Comparison of ENCODE assay signal across 9 cellular contexts in genomic region chr1:24966724-24967346, GRCh38. TPM values are rescaled to one million over a fixed set of nuclear protein-coding genes. Genes with fewer than 3 reads are reported as not detected.
DNase-seq lines count a peak whose midpoint lies in the region; ATAC-seq and TF ChIP-seq lines count a peak whose summit lies in the region.
"Had no signal": no experiment of that assay in that cellular context is flagged by ENCODE, and none has a peak within 500 bp of the region (broad histone marks: within the 10 kb centered on the region; RNA-seq: fewer than 3 reads in every experiment).

No MANE protein-coding gene starts in this region.

- no peak overlapping the region for H2BK5ac ChIP-seq in trophoblast cell (ENCODE audit: low read depth, low read length, poor library complexity)

- no peak overlapping the region for H4K91ac ChIP-seq in trophoblast cell (ENCODE audit: low read depth, low read length)

- intact Hi-C loops in CD4-positive, alpha-beta T cell (cut with DNase I, micrococcal nuclease), result no loop called here

- DNase-seq in CD4-positive, alpha-beta T cell, result peak in 6 of 10 experiments; percentile 15 to 52 (median 29)
- DNase-seq in NOMO-1 treated with DMSO at 0.1 percent for 48 hours (lab: John Stamatoyannopoulos, UW; ENCODE audit: unreplicated experiment) (peak; percentile 84), trophoblast cell (peak; percentile 11 to 30), NCI-H526 treated with DMSO at 0.1 percent for 48 hours (lab: John Stamatoyannopoulos, UW) (no peak), NCI-H146 treated with DMSO at 0.1 percent for 48 hours (lab: John Stamatoyannopoulos, UW; ENCODE audit: unreplicated experiment) (no peak)
- peak; percentile 31 for DNase-seq in activated effector memory CD4-positive, alpha-beta T cell treated with Interleukin-2 at 50 U/mL for 16 hours
- DNase-seq: natural killer cell had no signal

- CTCF ChIA-PET in CD4-positive, alpha-beta T cell (lab: Charles Lee), result interaction anchor here (0.9 to 1.6 kb wide), 3 partner anchors 36 to 136 kb away, joined by 3 to 4 read pairs (median 3); no protein-coding TSS in a partner anchor

- no peaks in the 10 kb centered on the region for H3K9me3 Mint-ChIP-seq in CD4-positive, alpha-beta T cell
- H3K9me3 Mint-ChIP-seq: natural killer cell had no signal

- no peaks in the 10 kb centered on the region for H3K9me3 ChIP-seq in CD4-positive, alpha-beta T cell (ENCODE audit: control insufficient read depth, low read length)
- H3K9me3 ChIP-seq in trophoblast cell (ENCODE audit: insufficient read depth, low read depth, low read length), result no peaks in the 10 kb centered on the region

- no peaks in the 10 kb centered on the region for H3K79me1 ChIP-seq in trophoblast cell (ENCODE audit: low read length)

- H2AFZ ChIP-seq in trophoblast cell (ENCODE audit: insufficient read depth, low read length, poor library complexity), result no peak overlapping the region

- no peak overlapping the region for H4K12ac ChIP-seq in trophoblast cell (ENCODE audit: low read depth, low read length)

- H3K4me3 Mint-ChIP-seq in CD4-positive, alpha-beta T cell, result peak overlapping the region; percentile 30

- H3K4me2 ChIP-seq in trophoblast cell (ENCODE audit: low read length), result no peak overlapping the region

- no peak overlapping the region for H3K9ac ChIP-seq in trophoblast cell (ENCODE audit: low read length)

- H3K27ac ChIP-seq in CD4-positive, alpha-beta T cell (ENCODE audit: low read depth, low read length), result no peak overlapping the region
- no peak overlapping the region for H3K27ac ChIP-seq in trophoblast cell (ENCODE audit: low read depth, low read length)

- H3K27me3 ChIP-seq in CD4-positive, alpha-beta T cell (ENCODE audit: control insufficient read depth, insufficient read depth, low read length), result no peaks in the 10 kb centered on the region
- H3K27me3 ChIP-seq in trophoblast cell (ENCODE audit: insufficient read depth, low read length), result no peaks in the 10 kb centered on the region

- H3K4me1 ChIP-seq in trophoblast cell (ENCODE audit: control insufficient read depth in 1 of 2, insufficient read depth in 2 of 2, low read length in 2 of 2), result peaks cover 0 to 6% of the 10 kb centered on the region in 2 experiments

- peaks cover 75% of the 10 kb centered on the region for H3K4me1 Mint-ChIP-seq in CD4-positive, alpha-beta T cell (ENCODE audit: low read depth)

- POLR2A ChIA-PET in CD4-positive, alpha-beta T cell (lab: Charles Lee), result interaction anchor here (1.4 to 5.0 kb wide), 2 partner anchors 24 to 56 kb away, joined by 3 to 59 read pairs; no protein-coding TSS in a partner anchor

- no peak overlapping the region for H3K18ac ChIP-seq in trophoblast cell (ENCODE audit: low read length)

- no peak overlapping the region for H3K4me3 ChIP-seq in trophoblast cell (ENCODE audit: low read depth, low read length)

- H3K27me3 Mint-ChIP-seq in CD4-positive, alpha-beta T cell, result no peaks in the 10 kb centered on the region

- no peak overlapping the region for H2BK120ac ChIP-seq in trophoblast cell (ENCODE audit: insufficient read depth, low read length, poor library complexity)

- no peak overlapping the region for H3K14ac ChIP-seq in trophoblast cell (ENCODE audit: low read length)

- peak overlapping the region; percentile 88 for H3K27ac Mint-ChIP-seq in CD4-positive, alpha-beta T cell

- no peak overlapping the region for H4K8ac ChIP-seq in trophoblast cell (ENCODE audit: low read depth, low read length)

- H3K36me3 ChIP-seq in trophoblast cell (ENCODE audit: control insufficient read depth in 1 of 2, insufficient read depth in 2 of 2, low read length in 2 of 2), result no peaks in the 10 kb centered on the region

- no peak overlapping the region for H2AK5ac ChIP-seq in trophoblast cell (ENCODE audit: low read length)

- H3K23ac ChIP-seq in trophoblast cell (ENCODE audit: low read length), result no peak overlapping the region

- no peak for TF ChIP-seq CTCF in CD4-positive, alpha-beta T cell (IDR thresholded peaks at IDR 0.05)

- H2BK12ac ChIP-seq in trophoblast cell (ENCODE audit: low read length), result no peak overlapping the region

- no peaks in the 10 kb centered on the region for H3K36me3 Mint-ChIP-seq in CD4-positive, alpha-beta T cell (ENCODE audit: low read depth)
- H3K36me3 Mint-ChIP-seq: natural killer cell had no signal

- no CpG with 5 or more reads among the region's 8 CpGs for WGBS in trophoblast cell (ENCODE audit: extremely low coverage, insufficient coverage, insufficient read length)

- no peak for ATAC-seq in CD4-positive, alpha-beta T cell (ENCODE audit: poor library complexity)
- ATAC-seq in HG03135 (IDR thresholded peaks at IDR 0.05; ENCODE audit: unreplicated experiment) (no peak), GM18870 (IDR thresholded peaks at IDR 0.05; ENCODE audit: unreplicated experiment) (no peak)

- H3K4ac ChIP-seq in trophoblast cell (ENCODE audit: low read depth, low read length), result no peak overlapping the region

- H3K79me2 ChIP-seq in trophoblast cell (ENCODE audit: control insufficient read depth, insufficient read depth, low read length, poor library complexity), result no peaks in the 10 kb centered on the region

RNA-seq across cellular contexts. Expression of gene RUNX3, which starts 36.8 kb away (rescaled TPM):
- total RNA-seq in CD4-positive, alpha-beta T cell, result 100 to 1,000 TPM; 202 to 209 TPM
- polyA plus RNA-seq in trophoblast cell (2013), result 0.03 and 0.11 TPM in 2 replicates

Comparison
In these comparisons a context has a peak if more than half of its experiments do, and no peak if none do; other contexts are left out.
1. DNase-seq: peak in CD4-positive, alpha-beta T cell (6 of 10), NOMO-1 treated with DMSO at 0.1 percent for 48 hours (single experiment), activated effector memory CD4-positive, alpha-beta T cell treated with Interleukin-2 at 50 U/mL for 16 hours (single experiment) and trophoblast cell (2 of 2); none in NCI-H526 treated with DMSO at 0.1 percent for 48 hours (single experiment) and NCI-H146 treated with DMSO at 0.1 percent for 48 hours (single experiment).